In genomic region chr6:150072201-150072600, GRCh38 we compare ENCODE assay signal across 9 cellular contexts. TPM values are rescaled to one million over a fixed set of nuclear protein-coding genes. Genes with fewer than 3 reads are reported as not detected.
A peak's percentile ranks its signal among the peaks of the same experiment; 100 is the strongest.
DNase-seq lines count a peak whose midpoint lies in the region; ATAC-seq lines count a peak whose summit lies in the region.
"Had no signal": no experiment of that assay in that cellular context is flagged by ENCODE, and none has a peak within 500 bp of the region (broad histone marks: within the 10 kb centered on the region; RNA-seq: fewer than 3 reads in every experiment).

No MANE protein-coding gene starts in this region.

- no peak for ATAC-seq in HG02798 (IDR thresholded peaks at IDR 0.05; ENCODE audit: poor library complexity, unreplicated experiment)

- no peaks in the 10 kb centered on the region for H3K36me3 Mint-ChIP-seq in CD8-positive, alpha-beta memory T cell
- H3K36me3 Mint-ChIP-seq in activated CD4-positive, alpha-beta T cell treated with anti-CD3 and anti-CD28 coated beads, Interleukin-2, amount 10 ng/mL, durations not matched to agents 7 days and 5 days (ENCODE audit: low read depth) = no peaks in the 10 kb centered on the region
- H3K36me3 Mint-ChIP-seq: activated naive CD8-positive, alpha-beta T cell had no signal

- CTCF ChIA-PET in CD8-positive, alpha-beta memory T cell (lab: Charles Lee) = interaction anchor here (1.3 kb wide), 1 partner anchor 323 kb away, joined by 4 read pairs; no protein-coding TSS in a partner anchor
- CTCF ChIA-PET in activated CD4-positive, alpha-beta T cell treated with anti-CD3 and anti-CD28 coated beads, Interleukin-2, amount 10 ng/mL, durations not matched to agents 7 days and 5 days (lab: Charles Lee) = no interaction called here

- H3K27me3 Mint-ChIP-seq in CD8-positive, alpha-beta memory T cell = peaks cover 6% of the 10 kb centered on the region in 2 donors
- peaks cover 43% of the 10 kb centered on the region for H3K27me3 Mint-ChIP-seq in activated CD4-positive, alpha-beta T cell treated with anti-CD3 and anti-CD28 coated beads, Interleukin-2, amount 10 ng/mL, durations not matched to agents 7 days and 5 days

- peak overlapping the region in 3 of 8 donors; percentile 29 to 83 (median 30) for H3K27ac Mint-ChIP-seq in CD8-positive, alpha-beta memory T cell
- H3K27ac Mint-ChIP-seq in activated CD4-positive, alpha-beta T cell treated with anti-CD3 and anti-CD28 coated beads, Interleukin-2, amount 10 ng/mL, durations not matched to agents 7 days and 5 days = no peak overlapping the region
- H3K27ac Mint-ChIP-seq: activated naive CD8-positive, alpha-beta T cell had no signal

- no peaks in the 10 kb centered on the region for H3K27me3 ChIP-seq in CD8-positive, alpha-beta memory T cell (ENCODE audit: insufficient read depth, low read length, poor library complexity, severe bottlenecking)

- no peak overlapping the region for H3K4me3 ChIP-seq in CD8-positive, alpha-beta memory T cell (ENCODE audit: low read length)

- DNase-seq in CD8-positive, alpha-beta memory T cell = peak in 4 of 5 donors; percentile 24 to 60 (median 39)
- DNase-seq in LHCN-M2 (ENCODE audit: low read depth) (peak; percentile 47), islet precursor cell (peak; percentile 96), NCI-H2081 (lab: John Stamatoyannopoulos, UW) (no peak), NCI-H1092 treated with DMSO at 0.1 percent for 48 hours (lab: John Stamatoyannopoulos, UW) (no peak), NCI-H2107 (lab: John Stamatoyannopoulos, UW) (no peak)
- DNase-seq in activated CD4-positive, alpha-beta T cell treated with anti-CD3 and anti-CD28 coated beads, Interleukin-2, amount 10 ng/mL, durations not matched to agents 7 days and 5 days = peak; percentile 42

- H3K27ac ChIP-seq in CD8-positive, alpha-beta memory T cell (ENCODE audit: low read depth, low read length) = no peak overlapping the region

- no peaks in the 10 kb centered on the region for H3K9me3 ChIP-seq in CD8-positive, alpha-beta memory T cell (ENCODE audit: low read length)

- H3K4me1 Mint-ChIP-seq in CD8-positive, alpha-beta memory T cell = peaks cover 29 to 42% (median 36%) of the 10 kb centered on the region in 3 donors
- peaks cover 35% of the 10 kb centered on the region for H3K4me1 Mint-ChIP-seq in activated CD4-positive, alpha-beta T cell treated with anti-CD3 and anti-CD28 coated beads, Interleukin-2, amount 10 ng/mL, durations not matched to agents 7 days and 5 days

- POLR2A ChIA-PET in CD8-positive, alpha-beta memory T cell (lab: Charles Lee) = no interaction called here
- POLR2A ChIA-PET in activated CD4-positive, alpha-beta T cell treated with anti-CD3 and anti-CD28 coated beads, Interleukin-2, amount 10 ng/mL, durations not matched to agents 7 days and 5 days (lab: Charles Lee) = no interaction called here

- H3K4me3 Mint-ChIP-seq in CD8-positive, alpha-beta memory T cell = peak overlapping the region in 2 of 7 donors; percentile 45 to 49
- H3K4me3 Mint-ChIP-seq in activated CD4-positive, alpha-beta T cell treated with anti-CD3 and anti-CD28 coated beads, Interleukin-2, amount 10 ng/mL, durations not matched to agents 7 days and 5 days = no peak overlapping the region
- H3K4me3 Mint-ChIP-seq: activated naive CD8-positive, alpha-beta T cell had no signal

- no peaks in the 10 kb centered on the region for H3K9me3 Mint-ChIP-seq in CD8-positive, alpha-beta memory T cell
- no peaks in the 10 kb centered on the region for H3K9me3 Mint-ChIP-seq in activated CD4-positive, alpha-beta T cell treated with anti-CD3 and anti-CD28 coated beads, Interleukin-2, amount 10 ng/mL, durations not matched to agents 7 days and 5 days

- no peaks in the 10 kb centered on the region for H3K36me3 ChIP-seq in CD8-positive, alpha-beta memory T cell (ENCODE audit: insufficient read depth, low read length)

- peaks cover 7% of the 10 kb centered on the region for H3K4me1 ChIP-seq in CD8-positive, alpha-beta memory T cell (ENCODE audit: insufficient read depth, low read length)

RNA-seq across cellular contexts. Expression of gene ULBP3, which starts 3.3 kb away (rescaled TPM):
- total RNA-seq in CD8-positive, alpha-beta memory T cell = 1 to 10 TPM; 1.2 to 1.6 TPM
- 2.2 TPM for polyA plus RNA-seq in CD8-positive, alpha-beta memory T cell
- total RNA-seq in LHCN-M2 (2014; rRNA removed) = 10.7 and 11.0 TPM in 2 replicates
- 3.5 TPM for polyA plus RNA-seq in LHCN-M2 (2012)
- 1 to 10 TPM; 1.0 to 1.1 TPM for total RNA-seq in activated CD4-positive, alpha-beta T cell treated with anti-CD3 and anti-CD28 coated beads, Interleukin-2, amount 10 ng/mL, durations not matched to agents 7 days and 5 days

RNA-seq across cellular contexts. Expression of gene RAET1L, which starts 46.9 kb away (rescaled TPM):
- total RNA-seq in CD8-positive, alpha-beta memory T cell = not detected
- polyA plus RNA-seq in CD8-positive, alpha-beta memory T cell = not detected
- not detected in 2 replicates for total RNA-seq in LHCN-M2 (2014; rRNA removed)
- not detected for polyA plus RNA-seq in LHCN-M2 (2012)
- total RNA-seq in activated CD4-positive, alpha-beta T cell treated with anti-CD3 and anti-CD28 coated beads, Interleukin-2, amount 10 ng/mL, durations not matched to agents 7 days and 5 days = not detected

Comparison
In these comparisons a context has a peak if more than half of its experiments do, and no peak if none do; other contexts are left out.
1. DNase-seq: peak in CD8-positive, alpha-beta memory T cell (4 of 5), LHCN-M2 (single experiment), activated CD4-positive, alpha-beta T cell treated with anti-CD3 and anti-CD28 coated beads, Interleukin-2, amount 10 ng/mL, durations not matched to agents 7 days and 5 days (single experiment) and islet precursor cell (single experiment); none in NCI-H2081 (0 of 2), NCI-H1092 treated with DMSO at 0.1 percent for 48 hours (single experiment) and NCI-H2107 (single experiment).